9 cellular contexts compared by ENCODE assay signal in genomic region chr7:28957822-28958234, GRCh38. TPM values are rescaled to one million over a fixed set of nuclear protein-coding genes. Genes with fewer than 3 reads are reported as not detected.
DNase-seq lines count a peak whose midpoint lies in the region; ATAC-seq and TF ChIP-seq lines count a peak whose summit lies in the region.
"Had no signal": no experiment of that assay in that cellular context is flagged by ENCODE, and none has a peak within 500 bp of the region (broad histone marks: within the 10 kb centered on the region; RNA-seq: fewer than 3 reads in every experiment).

No MANE protein-coding gene starts in this region.

- no peaks in the 10 kb centered on the region for H3K79me2 ChIP-seq in parathyroid adenoma

- H3K27me3 Mint-ChIP-seq in glutamatergic neuron (ENCODE audit: unreplicated experiment), result peaks cover 17% of the 10 kb centered on the region

- ATAC-seq in HG03469 (IDR thresholded peaks at IDR 0.05; ENCODE audit: unreplicated experiment), result no peak

- peak overlapping the region; percentile 97 for H2AFZ ChIP-seq in parathyroid adenoma

- H3K36me3 ChIP-seq in SJCRH30 (no peaks in the 10 kb centered on the region), parathyroid adenoma (ENCODE audit: control insufficient read depth, insufficient read depth, low read length) (no peaks in the 10 kb centered on the region)

- H3K27me3 ChIP-seq in SJCRH30 (no peaks in the 10 kb centered on the region), parathyroid adenoma (ENCODE audit: control insufficient read depth, insufficient read depth, low read length) (no peaks in the 10 kb centered on the region)

- DNase-seq in COLO668 (lab: John Stamatoyannopoulos, UW; ENCODE audit: unreplicated experiment) (peak; percentile 71), SJCRH30 (no peak), glutamatergic neuron (peak; percentile 46), NOMO-1 treated with dmso at 0.1 percent for 144 hours (lab: John Stamatoyannopoulos, UW; ENCODE audit: unreplicated experiment) (no peak), ecto neural progenitor cell (ENCODE audit: low spot score) (no peak), glomerular visceral epithelial cell (ENCODE audit: extremely low spot score) (no peak)
- DNase-seq: activated naive CD4-positive, alpha-beta T cell treated with anti-CD3 and anti-CD28 coated beads, Interleukin-2, amount 10 ng/mL, durations not matched to agents 7 days and 5 days had no signal

- H3K4me1 Mint-ChIP-seq in glutamatergic neuron (ENCODE audit: low read depth, unreplicated experiment), result peaks cover 5% of the 10 kb centered on the region

- H3K36me3 Mint-ChIP-seq in glutamatergic neuron (ENCODE audit: unreplicated experiment), result no peaks in the 10 kb centered on the region
- H3K36me3 Mint-ChIP-seq: activated naive CD4-positive, alpha-beta T cell treated with anti-CD3 and anti-CD28 coated beads, Interleukin-2, amount 10 ng/mL, durations not matched to agents 7 days and 5 days had no signal

- peaks cover 6% of the 10 kb centered on the region for H3K9me3 Mint-ChIP-seq in glutamatergic neuron (ENCODE audit: unreplicated experiment)
- H3K9me3 Mint-ChIP-seq: activated naive CD4-positive, alpha-beta T cell treated with anti-CD3 and anti-CD28 coated beads, Interleukin-2, amount 10 ng/mL, durations not matched to agents 7 days and 5 days had no signal

- peak overlapping the region; percentile 45 for H3K27ac ChIP-seq in SJCRH30
- peak overlapping the region; percentile 70 for H3K27ac ChIP-seq in parathyroid adenoma

- no peak overlapping the region for H3K27ac Mint-ChIP-seq in glutamatergic neuron (ENCODE audit: unreplicated experiment)
- H3K27ac Mint-ChIP-seq: activated naive CD4-positive, alpha-beta T cell treated with anti-CD3 and anti-CD28 coated beads, Interleukin-2, amount 10 ng/mL, durations not matched to agents 7 days and 5 days had no signal

- H3K4me2 ChIP-seq in parathyroid adenoma (ENCODE audit: low read length), result peak overlapping the region; percentile 83

- no peak for TF ChIP-seq CTCF in glutamatergic neuron (IDR thresholded peaks at IDR 0.05; ENCODE audit: partially characterized antibody, unreplicated experiment)
- no peak for TF ChIP-seq CTCF in parathyroid adenoma (IDR thresholded peaks at IDR 0.05)

- H3K9ac ChIP-seq in parathyroid adenoma, result no peak overlapping the region

- H3K4me3 ChIP-seq in SJCRH30 (peak overlapping the region; percentile 57), parathyroid adenoma (ENCODE audit: low read depth, low read length) (peak overlapping the region; percentile 67)

- H3K9me3 ChIP-seq in SJCRH30 (replicated peaks) (no peaks in the 10 kb centered on the region), parathyroid adenoma (ENCODE audit: control insufficient read depth, low read length) (no peaks in the 10 kb centered on the region)

- H3K4me1 ChIP-seq in SJCRH30 (peaks cover 26% of the 10 kb centered on the region), parathyroid adenoma (no peaks in the 10 kb centered on the region)

- peak overlapping the region; percentile 79 for H3K4me3 Mint-ChIP-seq in glutamatergic neuron (ENCODE audit: unreplicated experiment)
- H3K4me3 Mint-ChIP-seq: activated naive CD4-positive, alpha-beta T cell treated with anti-CD3 and anti-CD28 coated beads, Interleukin-2, amount 10 ng/mL, durations not matched to agents 7 days and 5 days had no signal

RNA-seq across cellular contexts. Expression of gene TRIL, which starts 0.3 kb away (rescaled TPM):
- 9.4 and 9.5 TPM in 2 replicates for total RNA-seq in SJCRH30 (2014; rRNA removed; shearing (Covaris generic))
- 1.4 TPM for total RNA-seq in glutamatergic neuron (ENCODE audit: unreplicated experiment)

Comparison
In these comparisons a context has a peak if more than half of its experiments do, and no peak if none do; other contexts are left out.
1. DNase-seq: peak in COLO668 (single experiment) and glutamatergic neuron (single experiment); none in SJCRH30 (0 of 2), NOMO-1 treated with dmso at 0.1 percent for 144 hours (single experiment), ecto neural progenitor cell (single experiment) and glomerular visceral epithelial cell (single experiment).